ENCODE assay signal across 22 cellular contexts in the genomic region with DNA sequence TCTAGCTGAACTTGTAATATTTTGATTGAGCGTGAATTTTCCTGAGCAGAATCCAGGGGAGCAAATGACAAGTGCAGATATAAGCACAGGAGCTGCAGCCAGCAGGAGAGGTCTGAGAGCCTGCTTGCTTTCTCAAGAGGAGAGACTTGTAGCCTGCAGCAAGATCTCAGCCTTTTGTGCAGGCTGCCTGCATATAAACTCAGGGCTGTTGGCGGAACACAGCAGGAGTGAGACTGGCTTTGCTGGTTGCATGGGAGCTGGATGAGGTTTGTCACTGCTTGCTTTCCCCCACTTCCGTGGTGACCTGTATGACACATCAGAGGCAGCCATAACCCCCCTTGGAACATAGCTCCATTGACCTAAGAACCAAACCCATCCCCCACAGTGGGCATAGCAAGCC.
A peak's percentile ranks its signal among the peaks of the same experiment; 100 is the strongest.
DNase-seq lines count a peak whose midpoint lies in the region; ATAC-seq and TF ChIP-seq lines count a peak whose summit lies in the region.
"Had no signal": no experiment of that assay in that cellular context is flagged by ENCODE, and none has a peak within 500 bp of the region (broad histone marks: within the 10 kb centered on the region; RNA-seq: fewer than 3 reads in every experiment).

No MANE protein-coding gene starts in this region.

- no peak overlapping the region for H3K14ac ChIP-seq in IMR-90 (replicated peaks; ENCODE audit: low read depth, low read length)

- H3K27me3 ChIP-seq in IMR-90 (ENCODE audit: control insufficient read depth, insufficient read depth, low read length) (no peaks in the 10 kb centered on the region), mesendoderm (ENCODE audit: insufficient read depth, low read length, poor library complexity) (no peaks in the 10 kb centered on the region), breast epithelium (no peaks in the 10 kb centered on the region)
- H3K27me3 ChIP-seq: MG63, Peyer's patch had no signal

- H3K9me1 ChIP-seq in IMR-90 (ENCODE audit: insufficient read depth, low read length) = no peaks in the 10 kb centered on the region

- H3K56ac ChIP-seq in IMR-90 (ENCODE audit: extremely low read depth, insufficient read depth, low read length) (no peak overlapping the region), mesendoderm (ENCODE audit: low read length) (no peak overlapping the region)

- H4K20me1 ChIP-seq in IMR-90 (ENCODE audit: insufficient read depth, low read length) = no peaks in the 10 kb centered on the region

- no peak overlapping the region for H3K18ac ChIP-seq in IMR-90 (ENCODE audit: low read depth, low read length)
- no peak overlapping the region for H3K18ac ChIP-seq in mesendoderm (ENCODE audit: low read length)

- no peak overlapping the region for H2BK15ac ChIP-seq in IMR-90 (ENCODE audit: low read depth, low read length)
- H2BK15ac ChIP-seq in mesendoderm (replicated peaks; ENCODE audit: low read depth) = no peak overlapping the region

- H3K4me1 ChIP-seq in IMR-90 (ENCODE audit: control insufficient read depth, insufficient read depth, low read length) (no peaks in the 10 kb centered on the region), mesendoderm (ENCODE audit: control insufficient read depth, low read depth, low read length) (no peaks in the 10 kb centered on the region), breast epithelium (no peaks in the 10 kb centered on the region)
- H3K4me1 ChIP-seq: Peyer's patch had no signal

- H3K4ac ChIP-seq in IMR-90 (ENCODE audit: low read depth, low read length) (no peak overlapping the region), mesendoderm (ENCODE audit: low read depth, low read length) (no peak overlapping the region)

- BruUV-seq in IMR-90 (replicated peaks; lab: Mats Ljungman, UMichigan) = no TSS peak

- H2AK5ac ChIP-seq in IMR-90 (ENCODE audit: low read depth, low read length) = no peak overlapping the region
- no peak overlapping the region for H2AK5ac ChIP-seq in mesendoderm (ENCODE audit: low read length)

- H3K4me1 Mint-ChIP-seq in stimulated activated memory B cell treated with anti-CD40 and anti-IgM and Interleukin-4, amounts not matched to agents 10 μg/mL and 1 μg/mL and 100 μg/mL, for 72 hours = no peaks in the 10 kb centered on the region
- H3K4me1 Mint-ChIP-seq: CD4-positive, alpha-beta memory T cell had no signal

- no peak overlapping the region for H3K4me3 ChIP-seq in IMR-90 (ENCODE audit: insufficient read depth, low read depth, low read length)
- H3K4me3 ChIP-seq in epithelial cell of esophagus (ENCODE audit: low read length) = no peak overlapping the region
- H3K4me3 ChIP-seq in mesendoderm (ENCODE audit: low read length) = no peak overlapping the region
- H3K4me3 ChIP-seq in breast epithelium = no peak overlapping the region
- H3K4me3 ChIP-seq: GM12878, MG63, Peyer's patch had no signal

- ATAC-seq in IMR-90 (ENCODE audit: low read depth) (no peak), HG03354 (IDR thresholded peaks at IDR 0.05; ENCODE audit: poor library complexity, severe bottlenecking, unreplicated experiment) (no peak), HG03457 (IDR thresholded peaks at IDR 0.05; ENCODE audit: unreplicated experiment) (no peak)
- ATAC-seq in stimulated activated memory B cell treated with anti-CD40 and anti-IgM and Interleukin-4, amounts not matched to agents 10 μg/mL and 1 μg/mL and 100 μg/mL, for 72 hours = no peak
- ATAC-seq: GM12878 had no signal

- CTCF ChIA-PET in IMR-90 (lab: Yijun Ruan, JAX) = no interaction called here

- 0 out of 2 replicates have a peak, but pooled peaks cover 2% of the 10 kb centered on the region for H3K9me3 ChIP-seq in IMR-90 (ENCODE audit: control insufficient read depth, insufficient read depth, low read length)
- peaks cover 0 to 7% of the 10 kb centered on the region in 2 donors for H3K9me3 ChIP-seq in breast epithelium
- H3K9me3 ChIP-seq: MG63, Peyer's patch had no signal

- H2AK9ac ChIP-seq in IMR-90 (replicated peaks; ENCODE audit: low read depth, low read length, poor library complexity) = no peak overlapping the region

- H2BK5ac ChIP-seq in IMR-90 (ENCODE audit: low read depth, low read length, poor library complexity, severe bottlenecking) (no peak overlapping the region), mesendoderm (ENCODE audit: low read length) (no peak overlapping the region)

- H2AFZ ChIP-seq in IMR-90 (replicated peaks; ENCODE audit: low read length, poor library complexity) = peak overlapping the region; percentile 21

- peaks cover 7% of the 10 kb centered on the region for H3K9me3 Mint-ChIP-seq in stimulated activated memory B cell treated with anti-CD40 and anti-IgM and Interleukin-4, amounts not matched to agents 10 μg/mL and 1 μg/mL and 100 μg/mL, for 72 hours

- no peak overlapping the region for H4K91ac ChIP-seq in IMR-90 (ENCODE audit: insufficient read depth, low read depth, low read length)

- WGBS in IMR-90 (ENCODE audit: extremely low coverage in 2 of 2, insufficient read length in 1 of 2), 2 experiments = no CpG with 5 or more reads among the region's 3 CpGs
- no CpG with 5 or more reads among the region's 3 CpGs for WGBS in mesendoderm (ENCODE audit: extremely low coverage, insufficient coverage, low lambda C conversion rate)

- H2BK20ac ChIP-seq in IMR-90 (ENCODE audit: low read depth, low read length) = no peak overlapping the region

- dilution Hi-C loops in IMR-90 (cut with HindIII; ENCODE audit: low sequenced_read_pairs, unreplicated experiment) = no loop called here

- H3K4me2 ChIP-seq in IMR-90 (ENCODE audit: low read depth, low read length) (no peak overlapping the region), mesendoderm (ENCODE audit: low read length) (no peak overlapping the region)

- H3K36me3 ChIP-seq in IMR-90 (ENCODE audit: control insufficient read depth, insufficient read depth, low read length) = no peaks in the 10 kb centered on the region
- no peaks in the 10 kb centered on the region for H3K36me3 ChIP-seq in mesendoderm (ENCODE audit: control insufficient read depth, insufficient read depth, low read length)
- no peaks in the 10 kb centered on the region for H3K36me3 ChIP-seq in breast epithelium
- H3K36me3 ChIP-seq: MG63, Peyer's patch had no signal

- no peak overlapping the region for H3K27ac Mint-ChIP-seq in stimulated activated memory B cell treated with anti-CD40 and anti-IgM and Interleukin-4, amounts not matched to agents 10 μg/mL and 1 μg/mL and 100 μg/mL, for 72 hours
- H3K27ac Mint-ChIP-seq: CD4-positive, alpha-beta memory T cell had no signal

- no peaks in the 10 kb centered on the region for H3K27me3 Mint-ChIP-seq in stimulated activated memory B cell treated with anti-CD40 and anti-IgM and Interleukin-4, amounts not matched to agents 10 μg/mL and 1 μg/mL and 100 μg/mL, for 72 hours
- H3K27me3 Mint-ChIP-seq: CD4-positive, alpha-beta memory T cell had no signal

- H3K9ac ChIP-seq in IMR-90 (ENCODE audit: low read depth, low read length) (no peak overlapping the region), mesendoderm (ENCODE audit: low read length) (no peak overlapping the region)

- intact Hi-C loops in IMR-90 (cut with micrococcal nuclease) = no loop called here
- intact Hi-C loops in breast epithelium (cut with DNase I; ENCODE audit: low total_unique reads) = no loop called here

- no peak overlapping the region for H3K27ac ChIP-seq in IMR-90 (ENCODE audit: insufficient read depth, low read length)
- no peak overlapping the region for H3K27ac ChIP-seq in mesendoderm (ENCODE audit: low read depth, low read length)
- H3K27ac ChIP-seq in breast epithelium = no peak overlapping the region
- H3K27ac ChIP-seq: Peyer's patch had no signal

- POLR2A ChIA-PET in IMR-90 (lab: Charles Lee; ENCODE audit: unreplicated experiment) = no interaction called here

- no peak overlapping the region for H3K4me3 Mint-ChIP-seq in stimulated activated memory B cell treated with anti-CD40 and anti-IgM and Interleukin-4, amounts not matched to agents 10 μg/mL and 1 μg/mL and 100 μg/mL, for 72 hours

- TF ChIP-seq CTCF in IMR-90 (conservative IDR thresholded peaks at IDR 0.05; ENCODE audit: low read depth, low read length) = no peak
- no peak for TF ChIP-seq CTCF in epithelial cell of esophagus (IDR thresholded peaks at IDR 0.05; ENCODE audit: insufficient read depth, low read depth, low read length, missing control alignments)
- no peak for TF ChIP-seq CTCF in breast epithelium (IDR thresholded peaks at IDR 0.05)

- H3K23ac ChIP-seq in IMR-90 (ENCODE audit: low read depth, low read length) (no peak overlapping the region), mesendoderm (ENCODE audit: low read length) (no peak overlapping the region)

- no peak overlapping the region for H4K8ac ChIP-seq in IMR-90 (ENCODE audit: low read depth in 2 of 2, low read length in 2 of 2)
- no peak overlapping the region for H4K8ac ChIP-seq in mesendoderm (ENCODE audit: low read depth, low read length)

- no peak for TF ChIP-seq RAD21 in IMR-90 (IDR thresholded peaks at IDR 0.05; ENCODE audit: low read length)

- no peak overlapping the region for H2BK120ac ChIP-seq in IMR-90 (ENCODE audit: low read depth, low read length)
- no peak overlapping the region for H2BK120ac ChIP-seq in mesendoderm (ENCODE audit: low read depth, low read length)

- no peaks in the 10 kb centered on the region for H3K79me2 ChIP-seq in mesendoderm (ENCODE audit: control insufficient read depth, insufficient read depth, low read length)

- in situ Hi-C loops in IMR-90 (cut with MboI; ENCODE audit: low sequenced_read_pairs) = no loop called here

- H3K36me3 Mint-ChIP-seq in stimulated activated memory B cell treated with anti-CD40 and anti-IgM and Interleukin-4, amounts not matched to agents 10 μg/mL and 1 μg/mL and 100 μg/mL, for 72 hours = no peaks in the 10 kb centered on the region
- H3K36me3 Mint-ChIP-seq: CD4-positive, alpha-beta memory T cell had no signal

- TF ChIP-seq POLR2A in IMR-90 (IDR thresholded peaks at IDR 0.05; ENCODE audit: low read depth, low read length) (no peak), breast epithelium (IDR thresholded peaks at IDR 0.05) (no peak)

- no peak overlapping the region for H4K5ac ChIP-seq in IMR-90 (ENCODE audit: low read depth, low read length)
- H4K5ac ChIP-seq in mesendoderm (ENCODE audit: low read length) = no peak overlapping the region

- no peak for DNase-seq in IMR-90
- peak; percentile 4 for DNase-seq in epithelial cell of esophagus (ENCODE audit: low read depth)
- DNase-seq in mesendoderm = peak; percentile 59
- no peak for DNase-seq in breast epithelium (ENCODE audit: low spot score in 2 of 2)
- DNase-seq: C1 segment of cervical spinal cord; CD4-positive, alpha-beta memory T cell; COR-L47; GDM1; GOT3; HCEC 1CT; KG1; MG63; NCI-H1105 treated with DMSO at 0.1 percent for 48 hours; NCI-H2029; NCI-H526 treated with DMSO at 0.1 percent for 48 hours; OCI-M1; Peyer's patch; SHP77 treated with DMSO at 0.1 percent for 48 hours had no signal

- H3K79me1 ChIP-seq in IMR-90 (ENCODE audit: low read depth in 1 of 2, low read length in 2 of 2) (no peaks in the 10 kb centered on the region), mesendoderm (ENCODE audit: low read length) (no peaks in the 10 kb centered on the region)

TF ChIP-seq in IMR-90, 13 proteins besides CTCF, POLR2A, EP300 and RAD21:
- TF ChIP-seq SMC3 (IDR thresholded peaks at IDR 0.05; ENCODE audit: low read depth, low read length) (no peak), MAZ (IDR thresholded peaks at IDR 0.05; ENCODE audit: borderline replicate concordance, low read depth, low read length) (no peak)

Comparison
In these comparisons a context has a peak if more than half of its experiments do, and no peak if none do; other contexts are left out.
1. DNase-seq: peak in epithelial cell of esophagus (single experiment) and mesendoderm (single experiment); none in IMR-90 (single experiment) and breast epithelium (0 of 2).